ENCODE assay signal across 20 cellular contexts in genomic region chr14:70008863-70009262, GRCh38.
DNase-seq lines count a peak whose midpoint lies in the region; ATAC-seq, FAIRE-seq and TF ChIP-seq lines count a peak whose summit lies in the region.
"Had no signal": no experiment of that assay in that cellular context is flagged by ENCODE, and none has a peak within 500 bp of the region (broad histone marks: within the 10 kb centered on the region; RNA-seq: fewer than 3 reads in every experiment).

No MANE protein-coding gene starts in this region.

- H2BK15ac ChIP-seq in IMR-90 (ENCODE audit: low read depth, low read length) = no peak overlapping the region

- no peak overlapping the region for H3K9ac ChIP-seq in IMR-90 (ENCODE audit: low read depth, low read length)
- H3K9ac ChIP-seq in smooth muscle cell (ENCODE audit: low read depth) = no peak overlapping the region

- no peak overlapping the region for H2AK5ac ChIP-seq in IMR-90 (ENCODE audit: low read depth, low read length)

- no peak overlapping the region for H3K23ac ChIP-seq in IMR-90 (ENCODE audit: low read depth, low read length)

- in situ Hi-C loops in IMR-90 (cut with MboI; ENCODE audit: low sequenced_read_pairs) = loop anchor here (25.0 kb wide), 1 partner anchor 422 kb away; no protein-coding TSS in a partner anchor

- no peak for TF ChIP-seq RAD21 in IMR-90 (IDR thresholded peaks at IDR 0.05; ENCODE audit: low read length)

- dilution Hi-C loops in IMR-90 (cut with HindIII; ENCODE audit: low sequenced_read_pairs, unreplicated experiment) = no loop called here

- H2BK20ac ChIP-seq in IMR-90 (ENCODE audit: low read depth, low read length) = no peak overlapping the region

- no peak overlapping the region for H2BK5ac ChIP-seq in IMR-90 (ENCODE audit: low read depth, low read length, poor library complexity, severe bottlenecking)

- H2AK9ac ChIP-seq in IMR-90 (replicated peaks; ENCODE audit: low read depth, low read length, poor library complexity) = no peak overlapping the region

- no peak overlapping the region for H2BK120ac ChIP-seq in IMR-90 (ENCODE audit: low read depth, low read length)

- POLR2A ChIA-PET in IMR-90 (lab: Charles Lee; ENCODE audit: unreplicated experiment) = no interaction called here

- H3K18ac ChIP-seq in IMR-90 (ENCODE audit: low read depth, low read length) = peak overlapping the region; percentile 30; the same call in 1 of the 2 replicates

- peaks cover 8% of the 10 kb centered on the region for H3K4me1 ChIP-seq in IMR-90 (ENCODE audit: control insufficient read depth, insufficient read depth, low read length)
- H3K4me1 ChIP-seq in foreskin keratinocyte = peaks cover 21% of the 10 kb centered on the region
- H3K4me1 ChIP-seq in smooth muscle cell (ENCODE audit: low read depth) = peaks cover 30% of the 10 kb centered on the region
- peaks cover 29% of the 10 kb centered on the region for H3K4me1 ChIP-seq in SJCRH30
- H3K4me1 ChIP-seq: psoas muscle had no signal

- no peak overlapping the region for H2AFZ ChIP-seq in IMR-90 (replicated peaks; ENCODE audit: low read length, poor library complexity)
- H2AFZ ChIP-seq in smooth muscle cell (ENCODE audit: low read depth) = peak overlapping the region; percentile 9

- no peak overlapping the region for H4K91ac ChIP-seq in IMR-90 (ENCODE audit: insufficient read depth, low read depth, low read length)

- peak overlapping the region in 1 of 2 experiments; percentile 44; a peak in 1 of 4 replicates for H4K8ac ChIP-seq in IMR-90 (ENCODE audit: low read depth in 2 of 2, low read length in 2 of 2)

- ATAC-seq in IMR-90 (ENCODE audit: low read depth) (no peak; the same call in 1 of the 2 replicates), foreskin keratinocyte (no peak)
- ATAC-seq: activated T-cell treated with anti-CD3 and anti-CD28 coated beads, Interleukin-2, amount 50 U/mL, for 72 hours; CD8-positive, alpha-beta T cell; naive thymus-derived CD4-positive, alpha-beta T cell; psoas muscle had no signal

- H3K27me3 ChIP-seq in IMR-90 (ENCODE audit: control insufficient read depth, insufficient read depth, low read length) (no peaks in the 10 kb centered on the region), foreskin keratinocyte (no peaks in the 10 kb centered on the region), smooth muscle cell (ENCODE audit: low read depth) (no peaks in the 10 kb centered on the region), SJCRH30 (no peaks in the 10 kb centered on the region)
- H3K27me3 ChIP-seq: MG63, suprapubic skin had no signal

- BruUV-seq in IMR-90 (replicated peaks; lab: Mats Ljungman, UMichigan) = no TSS peak

- peak overlapping the region; percentile 17; the same call in 1 of the 2 replicates for H4K5ac ChIP-seq in IMR-90 (ENCODE audit: low read depth, low read length)

- no peak for TF ChIP-seq POLR2A in IMR-90 (IDR thresholded peaks at IDR 0.05; ENCODE audit: low read depth, low read length)

- 0 out of 2 replicates have a peak overlapping the region, but pooled peaks have one; percentile 19 for H3K14ac ChIP-seq in IMR-90 (replicated peaks; ENCODE audit: low read depth, low read length)

- TF ChIP-seq CTCF in IMR-90 (conservative IDR thresholded peaks at IDR 0.05; ENCODE audit: low read depth, low read length) (no peak), foreskin keratinocyte (conservative IDR thresholded peaks at IDR 0.05) (no peak), smooth muscle cell (IDR thresholded peaks at IDR 0.05; ENCODE audit: borderline replicate concordance, insufficient read depth, poor library complexity, severe bottlenecking) (no peak)

- H3K36me3 ChIP-seq in IMR-90 (ENCODE audit: control insufficient read depth, insufficient read depth, low read length) (peaks cover 7% of the 10 kb centered on the region), smooth muscle cell (ENCODE audit: low read depth) (no peaks in the 10 kb centered on the region), SJCRH30 (no peaks in the 10 kb centered on the region)
- H3K36me3 ChIP-seq: MG63, suprapubic skin had no signal

- H3K56ac ChIP-seq in IMR-90 (ENCODE audit: extremely low read depth, insufficient read depth, low read length) = no peak overlapping the region

- H3K27ac ChIP-seq in IMR-90 (ENCODE audit: insufficient read depth, low read length) (peak overlapping the region; percentile 24; the same call in 1 of the 2 replicates), foreskin keratinocyte (peak overlapping the region; percentile 84), smooth muscle cell (ENCODE audit: low read depth) (peak overlapping the region; percentile 6), SJCRH30 (no peak overlapping the region)
- H3K27ac ChIP-seq: psoas muscle, suprapubic skin had no signal

- H3K4me3 ChIP-seq in IMR-90 (ENCODE audit: insufficient read depth, low read depth, low read length) (no peak overlapping the region), smooth muscle cell (no peak overlapping the region), SJCRH30 (no peak overlapping the region)
- H3K4me3 ChIP-seq: MG63, psoas muscle, suprapubic skin had no signal

- H3F3A ChIP-seq in smooth muscle cell (ENCODE audit: low read depth) = peaks cover 8% of the 10 kb centered on the region

- intact Hi-C loops in IMR-90 (cut with micrococcal nuclease) = no loop called here

- H3K9me1 ChIP-seq in IMR-90 (ENCODE audit: insufficient read depth, low read length) = no peaks in the 10 kb centered on the region

- H4K20me1 ChIP-seq in IMR-90 (ENCODE audit: insufficient read depth, low read length) (no peaks in the 10 kb centered on the region), smooth muscle cell (ENCODE audit: low read depth) (no peaks in the 10 kb centered on the region)

- H3K4me2 ChIP-seq in IMR-90 (ENCODE audit: low read depth, low read length) = peak overlapping the region; percentile 24; the same call in 1 of the 2 replicates
- H3K4me2 ChIP-seq in smooth muscle cell = peak overlapping the region; percentile 14

- no peaks in the 10 kb centered on the region for H3K79me2 ChIP-seq in smooth muscle cell (ENCODE audit: low read depth)

- no peaks in the 10 kb centered on the region for H3K79me1 ChIP-seq in IMR-90 (ENCODE audit: low read depth in 1 of 2, low read length in 2 of 2)

- no peak for DNase-seq in GM18507 (ENCODE audit: extremely low spot score, insufficient read length, low read depth)
- no peak for DNase-seq in IMR-90
- DNase-seq in foreskin keratinocyte = no peak
- DNase-seq in smooth muscle cell (lab: John Stamatoyannopoulos, UW; ENCODE audit: unreplicated experiment) = no peak
- DNase-seq in SJCRH30 = no peak
- no peak for DNase-seq in effector CD8-positive, alpha-beta T cell (lab: John Stamatoyannopoulos, UW)
- no peak for DNase-seq in NOMO-1 treated with DMSO at 0.1 percent for 48 hours (lab: John Stamatoyannopoulos, UW; ENCODE audit: unreplicated experiment)
- DNase-seq: activated CD4-positive, CD25-positive, alpha-beta regulatory T cell treated with anti-CD3 and anti-CD28 coated beads, Interleukin-2, amount 50 U/mL, for 72 hours; activated T-cell treated with anti-CD3 and anti-CD28 coated beads, Interleukin-2, amount 50 U/mL, for 72 hours; CD8-positive, alpha-beta T cell; DMS79 treated with DMSO at 0.1 percent for 48 hours; hippocampal formation; kidney glomerular epithelial cell; MG63; naive thymus-derived CD4-positive, alpha-beta T cell; NCI-H226; psoas muscle had no signal

- CTCF ChIA-PET in IMR-90 (lab: Yijun Ruan, JAX) = no interaction called here

- H3K9me3 ChIP-seq in IMR-90 (ENCODE audit: control insufficient read depth, insufficient read depth, low read length) (no peaks in the 10 kb centered on the region), smooth muscle cell (replicated peaks; ENCODE audit: low read depth) (no peaks in the 10 kb centered on the region), SJCRH30 (replicated peaks) (no peaks in the 10 kb centered on the region)
- H3K9me3 ChIP-seq: MG63, psoas muscle, suprapubic skin had no signal

- no peak overlapping the region for H3K4ac ChIP-seq in IMR-90 (ENCODE audit: low read depth, low read length)

- peak; percentile 67 for FAIRE-seq in GM18507 (lab: Jason Lieb, UNC)
- FAIRE-seq: colon, RCC 7860 had no signal

TF ChIP-seq in IMR-90, 13 proteins besides CTCF, POLR2A, EP300 and RAD21:
- no peak for TF ChIP-seq RFX5 (IDR thresholded peaks at IDR 0.05; ENCODE audit: low read depth, low read length)
- TF ChIP-seq CEBPB (IDR thresholded peaks at IDR 0.05; ENCODE audit: low read depth, low read length) = no peak
- TF ChIP-seq USF2 (IDR thresholded peaks at IDR 0.05; ENCODE audit: low read depth, low read length) = no peak
- TF ChIP-seq MXI1 (IDR thresholded peaks at IDR 0.05; ENCODE audit: borderline replicate concordance, low read depth, low read length) = no peak
- no peak for TF ChIP-seq CHD1 (IDR thresholded peaks at IDR 0.05; ENCODE audit: low read depth, low read length)
- no peak for TF ChIP-seq RCOR1 (IDR thresholded peaks at IDR 0.05; ENCODE audit: insufficient replicate concordance, low read length)
